In the genomic region with DNA sequence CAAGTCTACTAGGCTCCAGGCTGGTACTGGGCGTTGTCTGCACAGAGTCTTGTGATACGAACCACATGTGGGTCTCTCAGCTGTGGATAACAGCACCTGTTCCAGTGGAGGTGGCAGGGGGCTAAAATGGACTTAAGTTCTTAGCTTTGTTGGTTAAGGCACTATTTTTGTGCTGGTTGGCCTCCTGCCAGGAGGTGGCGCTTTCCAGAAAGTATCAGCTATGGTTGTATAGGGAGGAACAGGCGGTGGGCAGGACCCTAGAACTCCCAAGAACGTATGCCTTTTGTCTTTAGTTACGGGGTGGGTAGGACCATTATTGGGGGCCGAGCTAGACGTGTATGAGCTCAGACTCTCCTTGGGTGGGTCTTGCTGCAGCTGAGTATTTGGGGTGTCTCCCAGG, we compare ENCODE assay signal across 17 cellular contexts.
DNase-seq lines count a peak whose midpoint lies in the region; ATAC-seq and TF ChIP-seq lines count a peak whose summit lies in the region.
"Had no signal": no experiment of that assay in that cellular context is flagged by ENCODE, and none has a peak within 500 bp of the region (broad histone marks: within the 10 kb centered on the region; RNA-seq: fewer than 3 reads in every experiment).

No MANE protein-coding gene starts in this region.

- WGBS in suprapubic skin, result 74% methylated on average over 7 of the region's 8 CpGs
- WGBS in transverse colon (ENCODE audit: low coverage in 1 of 2), 2 donors, result 91% methylated on average over 8 of the region's 8 CpGs; no CpG with 5 or more reads in 1 of the 2 donors

- POLR2A ChIA-PET in WTC11 (lab: Charles Lee), result interaction anchor here (0.6 kb wide), 1 partner anchor 620 kb away, joined by 6 read pairs; no protein-coding TSS in a partner anchor

- TF ChIP-seq EP300 in suprapubic skin (IDR thresholded peaks at IDR 0.05) (no peak), transverse colon (IDR thresholded peaks at IDR 0.05; ENCODE audit: low read depth) (no peak)

- H3K36me3 Mint-ChIP-seq in WTC11, result 0 out of 2 replicates have a peak, but pooled peaks cover 4% of the 10 kb centered on the region
- H3K36me3 Mint-ChIP-seq: CD14-positive monocyte; CD4-positive, alpha-beta memory T cell had no signal

- H3K9me3 Mint-ChIP-seq in WTC11, result peaks cover 24% of the 10 kb centered on the region

- H3K27me3 ChIP-seq in DND-41 (ENCODE audit: insufficient read depth, low read length, poor library complexity) (no peaks in the 10 kb centered on the region), suprapubic skin (no peaks in the 10 kb centered on the region), transverse colon (no peaks in the 10 kb centered on the region)

- H3K27ac ChIP-seq in DND-41 (ENCODE audit: low read length), result no peak overlapping the region
- no peak overlapping the region for H3K27ac ChIP-seq in suprapubic skin
- H3K27ac ChIP-seq in transverse colon, result no peak overlapping the region
- H3K27ac ChIP-seq: BLaER1, HL-60 had no signal

- no peak overlapping the region for H3K4me3 Mint-ChIP-seq in WTC11
- H3K4me3 Mint-ChIP-seq: CD14-positive monocyte; CD4-positive, alpha-beta memory T cell had no signal

- H3K36me3 ChIP-seq in DND-41 (ENCODE audit: insufficient read depth, low read length), result no peaks in the 10 kb centered on the region
- H3K36me3 ChIP-seq in suprapubic skin, result no peaks in the 10 kb centered on the region
- no peaks in the 10 kb centered on the region for H3K36me3 ChIP-seq in transverse colon
- H3K36me3 ChIP-seq: BLaER1, HAP-1 had no signal

- ATAC-seq in DND-41 (ENCODE audit: insufficient read depth, low read depth) (no peak), WTC11 (no peak), GM19463 (IDR thresholded peaks at IDR 0.05; ENCODE audit: unreplicated experiment) (no peak)

- TF ChIP-seq CTCF in DND-41 (IDR thresholded peaks at IDR 0.05; ENCODE audit: borderline replicate concordance, extremely low read depth, low read length, poor library complexity, severe bottlenecking) (no peak), GM12873 (IDR thresholded peaks at IDR 0.05; ENCODE audit: insufficient read depth, low read depth, low read length, missing control alignments) (peak; percentile 15), WTC11 (IDR thresholded peaks at IDR 0.05) (no peak), suprapubic skin (IDR thresholded peaks at IDR 0.05) (no peak), transverse colon (IDR thresholded peaks at IDR 0.05) (no peak)

- H3K9me3 ChIP-seq in DND-41 (ENCODE audit: insufficient read depth, low read length, severe bottlenecking) (no peaks in the 10 kb centered on the region), suprapubic skin (no peaks in the 10 kb centered on the region), transverse colon (no peaks in the 10 kb centered on the region)
- H3K9me3 ChIP-seq: HAP-1 had no signal

- H3K9ac ChIP-seq in DND-41 (ENCODE audit: low read depth, low read length), result no peak overlapping the region
- H3K9ac ChIP-seq: BLaER1 had no signal

- in situ Hi-C loops in KBM-7 (cut with MboI; ENCODE audit: low pct_unique_long_range_greater_than_20kb, low sequenced_read_pairs) (no loop called here), transverse colon (cut with MboI; ENCODE audit: low pct_ligation_motif_present in 1 of 4, low pct_unique_long_range_greater_than_20kb in 1 of 4, low sequenced_read_pairs in 3 of 4) (no loop called here)

- H3K4me3 ChIP-seq in DND-41 (ENCODE audit: low read depth in 1 of 2, low read length in 2 of 2) (no peak overlapping the region), suprapubic skin (no peak overlapping the region), transverse colon (no peak overlapping the region)
- H3K4me3 ChIP-seq: BLaER1, HAP-1 had no signal

- no peaks in the 10 kb centered on the region for H3K79me2 ChIP-seq in DND-41 (ENCODE audit: insufficient read depth, low read length)

- DNase-seq in DND-41 (peak; percentile 6), KBM-7 (peak; percentile 9), WTC11 (ENCODE audit: low spot score) (peak; percentile 16), suprapubic skin (ENCODE audit: low spot score in 2 of 2) (no peak), NCI-H2081 treated with DMSO at 0.1 percent for 48 hours (lab: John Stamatoyannopoulos, UW) (no peak), transverse colon (no peak)
- DNase-seq: 8988T; CD4-positive, alpha-beta memory T cell; DMS153; DMS79; EL had no signal

- no peak for TF ChIP-seq POLR2A in suprapubic skin (IDR thresholded peaks at IDR 0.05)
- no peak for TF ChIP-seq POLR2A in transverse colon (IDR thresholded peaks at IDR 0.05)

- intact Hi-C loops in transverse colon (cut with DNase I; ENCODE audit: low total_unique reads), result no loop called here

- H3K4me1 ChIP-seq in DND-41 (ENCODE audit: insufficient read depth, low read length) (no peaks in the 10 kb centered on the region), suprapubic skin (no peaks in the 10 kb centered on the region), transverse colon (no peaks in the 10 kb centered on the region)
- H3K4me1 ChIP-seq: BLaER1, HAP-1 had no signal

- no peak overlapping the region for H3K27ac Mint-ChIP-seq in WTC11
- H3K27ac Mint-ChIP-seq: CD14-positive monocyte; CD4-positive, alpha-beta memory T cell had no signal

- H3K4me1 Mint-ChIP-seq in WTC11, result no peaks in the 10 kb centered on the region
- H3K4me1 Mint-ChIP-seq: CD14-positive monocyte; CD4-positive, alpha-beta memory T cell had no signal

- no peaks in the 10 kb centered on the region for H4K20me1 ChIP-seq in DND-41 (ENCODE audit: insufficient read depth, low read length)
- H4K20me1 ChIP-seq: BLaER1 had no signal

- CTCF ChIA-PET in WTC11 (lab: Charles Lee), result interaction anchor here (0.5 to 1.0 kb wide), 3 partner anchors 11 to 485 kb away, joined by 3 to 5 read pairs (median 3); no protein-coding TSS in a partner anchor

- no peak overlapping the region for H3K4me2 ChIP-seq in DND-41 (ENCODE audit: insufficient read depth, low read length)
- H3K4me2 ChIP-seq: BLaER1 had no signal

- no peaks in the 10 kb centered on the region; the same call in 1 of the 2 replicates for H3K27me3 Mint-ChIP-seq in WTC11 (ENCODE audit: low read depth)
- H3K27me3 Mint-ChIP-seq: CD4-positive, alpha-beta memory T cell had no signal

- no peak overlapping the region for H2AFZ ChIP-seq in DND-41 (ENCODE audit: low read depth, low read length)

TF ChIP-seq in WTC11, 78 proteins besides CTCF, POLR2A, EP300 and RAD21:
- no peak for TF ChIP-seq E2F4 (CRISPR knock-in tag; IDR thresholded peaks at IDR 0.05; ENCODE audit: borderline replicate concordance, low read depth)
- no peak for TF ChIP-seq OVOL2 (CRISPR knock-in tag; IDR thresholded peaks at IDR 0.05; ENCODE audit: borderline replicate concordance)
- TF ChIP-seq PRRX2 (CRISPR knock-in tag; IDR thresholded peaks at IDR 0.05), result no peak
- TF ChIP-seq, protein P1, sequence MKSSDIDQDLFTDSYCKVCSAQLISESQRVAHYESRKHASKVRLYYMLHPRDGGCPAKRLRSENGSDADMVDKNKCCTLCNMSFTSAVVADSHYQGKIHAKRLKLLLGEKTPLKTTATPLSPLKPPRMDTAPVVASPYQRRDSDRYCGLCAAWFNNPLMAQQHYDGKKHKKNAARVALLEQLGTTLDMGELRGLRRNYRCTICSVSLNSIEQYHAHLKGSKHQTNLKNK (CRISPR knock-in tag; IDR thresholded peaks at IDR 0.05), result no peak
- TF ChIP-seq STAT6 (CRISPR knock-in tag; conservative IDR thresholded peaks at IDR 0.05; ENCODE audit: low read depth), result no peak
TF ChIP-seq in WTC11: peak in this region for 0.

Comparison
In these comparisons a context has a peak if more than half of its experiments do, and no peak if none do; other contexts are left out.
1. DNase-seq: peak in DND-41 (single experiment), KBM-7 (single experiment) and WTC11 (single experiment); none in suprapubic skin (0 of 2), NCI-H2081 treated with DMSO at 0.1 percent for 48 hours (single experiment) and transverse colon (single experiment).